8 cellular contexts compared by ENCODE assay signal in the genomic region with DNA sequence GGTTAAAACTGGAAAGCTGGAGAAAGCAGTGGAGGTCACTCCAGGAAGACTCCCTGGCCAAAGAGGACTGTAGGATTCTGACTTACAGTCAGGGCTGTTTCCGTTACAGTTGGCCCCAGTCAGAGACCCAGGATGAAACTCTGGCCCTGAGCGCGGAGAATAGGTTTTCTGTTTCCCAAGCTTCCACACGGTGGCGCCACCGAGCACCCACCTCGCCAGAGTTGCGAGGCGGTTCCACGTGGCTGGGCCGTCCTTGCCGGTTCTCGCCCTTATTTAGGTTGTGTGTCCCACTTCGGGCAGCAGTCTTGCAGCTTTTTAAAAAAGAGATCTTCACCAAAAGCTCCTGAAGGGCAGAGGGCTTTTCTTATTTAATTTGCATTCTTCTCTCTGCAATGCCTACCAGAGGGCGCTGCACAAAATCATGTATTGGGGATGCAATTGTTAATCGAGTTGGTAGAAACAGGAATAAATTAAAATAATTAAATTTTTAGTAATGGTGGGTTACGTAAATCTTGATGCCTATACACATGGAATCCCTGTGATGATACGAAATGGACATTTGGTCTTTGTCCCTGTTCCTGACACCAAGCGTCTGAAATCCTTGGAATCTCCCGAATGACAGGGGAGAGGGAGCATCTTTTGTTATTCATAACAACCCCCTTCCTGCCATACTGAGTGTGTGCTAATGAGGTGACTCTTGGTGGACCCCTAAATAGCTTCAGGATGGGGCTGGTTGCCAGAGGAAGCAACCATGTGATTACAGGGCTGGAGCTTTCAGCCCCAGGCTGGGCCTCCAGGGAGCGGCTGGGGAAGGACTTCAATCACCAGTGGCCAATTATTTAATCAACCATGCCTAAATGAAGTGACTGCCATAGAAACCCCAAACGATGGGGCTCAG. TPM values are rescaled to one million over a fixed set of nuclear protein-coding genes. Genes with fewer than 3 reads are reported as not detected.
DNase-seq lines count a peak whose midpoint lies in the region; ATAC-seq and TF ChIP-seq lines count a peak whose summit lies in the region.

No MANE protein-coding gene starts in this region.

- H3K36me3 Mint-ChIP-seq in activated naive CD4-positive, alpha-beta T cell treated with anti-CD3 and anti-CD28 coated beads for 36 hours (ENCODE audit: low read depth): no peaks in the 10 kb centered on the region

- H3K4me3 Mint-ChIP-seq in activated naive CD4-positive, alpha-beta T cell treated with anti-CD3 and anti-CD28 coated beads for 36 hours: no peak overlapping the region

- no peaks in the 10 kb centered on the region for H3K4me1 ChIP-seq in RWPE2 (ENCODE audit: insufficient read depth, poor library complexity, severe bottlenecking)

- peaks cover 19% of the 10 kb centered on the region for H3K27me3 Mint-ChIP-seq in activated naive CD4-positive, alpha-beta T cell treated with anti-CD3 and anti-CD28 coated beads for 36 hours (ENCODE audit: low read depth)

- no peak overlapping the region for H3K4me3 ChIP-seq in RWPE2 (ENCODE audit: severe bottlenecking)

- H3K4me1 Mint-ChIP-seq in activated naive CD4-positive, alpha-beta T cell treated with anti-CD3 and anti-CD28 coated beads for 36 hours (ENCODE audit: low read depth): peaks cover 4% of the 10 kb centered on the region

- DNase-seq in 8988T: peak; percentile 61
- DNase-seq in GM19238 (ENCODE audit: insufficient read length, low spot score): peak; percentile 53
- DNase-seq in RWPE2 (ENCODE audit: low spot score): no peak
- DNase-seq in activated naive CD4-positive, alpha-beta T cell treated with anti-CD3 and anti-CD28 coated beads for 36 hours: peak; percentile 76
- peak; percentile 62 for DNase-seq in left ventricle myocardium superior
- peak; percentile 41 to 65 for DNase-seq in stimulated activated CD4-positive, alpha-beta T cell treated with anti-CD3 and anti-CD28 coated beads, Interleukin-12 subunit alpha, Interleukin-12 subunit beta, amount 100 ng/mL, for 24 hours (ENCODE audit: low read depth in 2 of 2)
- DNase-seq in NCI-H774 (lab: John Stamatoyannopoulos, UW): no peak
- DNase-seq in hippocampal formation (lab: John Stamatoyannopoulos, UW): no peak

- no peaks in the 10 kb centered on the region for H3K36me3 ChIP-seq in RWPE2 (ENCODE audit: low read depth)

- ATAC-seq in RWPE2 (ENCODE audit: low read depth) (no peak), left ventricle myocardium superior (peak; percentile 61)

- intact Hi-C loops in activated naive CD4-positive, alpha-beta T cell treated with anti-CD3 and anti-CD28 coated beads for 36 hours (cut with micrococcal nuclease): loop anchor here (1.0 kb wide), 1 partner anchor 29 kb away; no protein-coding TSS in a partner anchor
- intact Hi-C loops in left ventricle myocardium superior (cut with micrococcal nuclease): no loop called here

- no peak overlapping the region for H3K27ac ChIP-seq in RWPE2 (ENCODE audit: poor library complexity, severe bottlenecking)

- CTCF ChIA-PET in activated naive CD4-positive, alpha-beta T cell treated with anti-CD3 and anti-CD28 coated beads for 36 hours (lab: Charles Lee): interaction anchor here (0.6 to 2.4 kb wide), 18 partner anchors 9 to 1285 kb away, joined by 3 to 21 read pairs (median 4); no protein-coding TSS in a partner anchor

- no peaks in the 10 kb centered on the region for H3K27me3 ChIP-seq in RWPE2 (ENCODE audit: insufficient read depth, poor library complexity, severe bottlenecking)

- peaks cover 4% of the 10 kb centered on the region for H3K9me3 Mint-ChIP-seq in activated naive CD4-positive, alpha-beta T cell treated with anti-CD3 and anti-CD28 coated beads for 36 hours

- H3K27ac Mint-ChIP-seq in activated naive CD4-positive, alpha-beta T cell treated with anti-CD3 and anti-CD28 coated beads for 36 hours: no peak overlapping the region

- peak; percentile 85 for TF ChIP-seq CTCF in RWPE2 (IDR thresholded peaks at IDR 0.05; ENCODE audit: poor library complexity, severe bottlenecking)

- no peaks in the 10 kb centered on the region for H3K9me3 ChIP-seq in RWPE2 (ENCODE audit: severe bottlenecking)

RNA-seq across cellular contexts. Expression of a gene that starts 5.5 kb away (rescaled TPM):
- not detected for total RNA-seq in activated naive CD4-positive, alpha-beta T cell treated with anti-CD3 and anti-CD28 coated beads for 36 hours
- total RNA-seq in left ventricle myocardium superior: not detected

RNA-seq across cellular contexts. Expression of a gene that starts 49.7 kb away (rescaled TPM):
- total RNA-seq in activated naive CD4-positive, alpha-beta T cell treated with anti-CD3 and anti-CD28 coated beads for 36 hours: not detected
- total RNA-seq in left ventricle myocardium superior: not detected

Comparison
In these comparisons a context has a peak if more than half of its experiments do, and no peak if none do; other contexts are left out.
1. DNase-seq: peak in 8988T (single experiment), GM19238 (single experiment), activated naive CD4-positive, alpha-beta T cell treated with anti-CD3 and anti-CD28 coated beads for 36 hours (single experiment), left ventricle myocardium superior (single experiment) and stimulated activated CD4-positive, alpha-beta T cell treated with anti-CD3 and anti-CD28 coated beads, Interleukin-12 subunit alpha, Interleukin-12 subunit beta, amount 100 ng/mL, for 24 hours (2 of 2); none in RWPE2 (single experiment), NCI-H774 (single experiment) and hippocampal formation (0 of 2).